Comparison of ENCODE assay signal across 15 cellular contexts in the genomic region with DNA sequence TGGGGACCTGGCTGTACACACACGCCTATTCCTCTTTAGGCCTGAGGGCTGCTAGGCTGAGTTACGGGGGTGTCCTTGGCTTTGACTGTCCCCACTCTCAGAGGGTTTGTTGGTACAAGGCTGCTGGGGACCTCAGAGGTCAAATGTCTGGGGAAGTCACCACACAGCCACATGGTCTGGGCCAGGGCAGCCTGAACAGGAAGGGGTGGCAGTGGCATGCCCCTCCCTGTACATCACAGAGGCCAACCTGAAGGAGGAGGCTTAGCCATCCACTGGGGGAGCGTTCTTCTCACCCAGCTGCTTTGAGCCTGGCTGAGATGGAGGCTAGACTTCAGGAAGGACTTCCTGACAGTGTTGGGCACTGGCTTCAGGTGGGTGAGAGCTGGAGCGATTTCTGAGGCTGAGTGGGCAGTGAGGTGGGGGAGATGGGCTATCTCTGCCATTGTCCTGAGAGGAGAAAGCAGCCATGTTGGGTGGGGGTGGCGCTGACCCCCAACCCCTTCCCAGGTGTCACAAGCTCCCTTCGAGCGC. TPM values are rescaled to one million over a fixed set of nuclear protein-coding genes. Genes with fewer than 3 reads are reported as not detected.
DNase-seq lines count a peak whose midpoint lies in the region; ATAC-seq, FAIRE-seq and TF ChIP-seq lines count a peak whose summit lies in the region.
"Had no signal": no experiment of that assay in that cellular context is flagged by ENCODE, and none has a peak within 500 bp of the region (broad histone marks: within the 10 kb centered on the region; RNA-seq: fewer than 3 reads in every experiment).

No MANE protein-coding gene starts in this region.

- H2BK15ac ChIP-seq in mesendoderm (replicated peaks; ENCODE audit: low read depth) = no peak overlapping the region

- H2BK120ac ChIP-seq in mesendoderm (ENCODE audit: low read depth, low read length) = no peak overlapping the region

- POLR2A ChIA-PET in MCF 10A (lab: Yijun Ruan, JAX) = interaction anchor here (0.6 kb wide), 1 partner anchor 34 kb away, joined by 3 read pairs; no protein-coding TSS in a partner anchor

- no peak overlapping the region for H3K18ac ChIP-seq in mesendoderm (ENCODE audit: low read length)

- H3K4me2 ChIP-seq in astrocyte (ENCODE audit: low read length) (no peak overlapping the region), mesendoderm (ENCODE audit: low read length) (no peak overlapping the region)

- no peak for FAIRE-seq in astrocyte (lab: Jason Lieb, UNC)
- FAIRE-seq: A204.1, keratinocyte had no signal

- peaks cover 6% of the 10 kb centered on the region for H3K4me1 Mint-ChIP-seq in MCF 10A (ENCODE audit: insufficient read depth, unreplicated experiment)
- peaks cover 48% of the 10 kb centered on the region for H3K4me1 Mint-ChIP-seq in astrocyte (ENCODE audit: low read depth, unreplicated experiment)
- peaks cover 36% of the 10 kb centered on the region for H3K4me1 Mint-ChIP-seq in type B pancreatic cell (ENCODE audit: unreplicated experiment)

- no TSS peak for BruUV-seq in MCF 10A (replicated peaks; lab: Mats Ljungman, UMichigan)

- no CpG with 5 or more reads among the region's 7 CpGs for WGBS in mesendoderm (ENCODE audit: extremely low coverage, insufficient coverage, low lambda C conversion rate)

- no peak overlapping the region for H2BK5ac ChIP-seq in mesendoderm (ENCODE audit: low read length)

- H3K4me1 ChIP-seq in breast epithelium (peaks cover 1% of the 10 kb centered on the region in 2 donors), astrocyte (ENCODE audit: insufficient read depth, low read length) (peaks cover 48% of the 10 kb centered on the region), mesendoderm (ENCODE audit: control insufficient read depth, low read depth, low read length) (peaks cover 20% of the 10 kb centered on the region)

- H4K5ac ChIP-seq in mesendoderm (ENCODE audit: low read length) = no peak overlapping the region

- H3K9ac ChIP-seq in astrocyte (ENCODE audit: low read length) = peak overlapping the region; percentile 29
- H3K9ac ChIP-seq in mesendoderm (ENCODE audit: low read length) = peak overlapping the region; percentile 12

- H4K20me1 ChIP-seq in astrocyte (ENCODE audit: insufficient read depth, low read length) = peaks cover 47% of the 10 kb centered on the region

- no peak overlapping the region for H3K4ac ChIP-seq in mesendoderm (ENCODE audit: low read depth, low read length)

- H3K9me3 ChIP-seq in breast epithelium (no peaks in the 10 kb centered on the region), astrocyte (ENCODE audit: insufficient read depth, low read depth, low read length) (no peaks in the 10 kb centered on the region)
- H3K9me3 ChIP-seq: thyroid gland had no signal

- no peak for ATAC-seq in GM18511 (IDR thresholded peaks at IDR 0.05; ENCODE audit: unreplicated experiment)

- H3K36me3 Mint-ChIP-seq in MCF 10A (ENCODE audit: insufficient read depth, unreplicated experiment) = peaks cover 24% of the 10 kb centered on the region
- peaks cover 30% of the 10 kb centered on the region for H3K36me3 Mint-ChIP-seq in astrocyte (ENCODE audit: low read depth, unreplicated experiment)
- H3K36me3 Mint-ChIP-seq in type B pancreatic cell = peaks cover 15% of the 10 kb centered on the region

- no peak overlapping the region for H2AK5ac ChIP-seq in mesendoderm (ENCODE audit: low read length)

- no peak overlapping the region for H3K23ac ChIP-seq in mesendoderm (ENCODE audit: low read length)

- no peak overlapping the region for H4K8ac ChIP-seq in mesendoderm (ENCODE audit: low read depth, low read length)

- H3K79me1 ChIP-seq in mesendoderm (ENCODE audit: low read length) = peaks cover 27% of the 10 kb centered on the region

- H3K27ac ChIP-seq in breast epithelium = peak overlapping the region; percentile 77 to 78
- H3K27ac ChIP-seq in astrocyte (ENCODE audit: low read depth, low read length) = no peak overlapping the region
- no peak overlapping the region for H3K27ac ChIP-seq in mesendoderm (ENCODE audit: low read depth, low read length)

- no peak overlapping the region for H3K4me3 Mint-ChIP-seq in MCF 10A (ENCODE audit: unreplicated experiment)
- peak overlapping the region; percentile 29 for H3K4me3 Mint-ChIP-seq in astrocyte (ENCODE audit: unreplicated experiment)
- no peak overlapping the region for H3K4me3 Mint-ChIP-seq in type B pancreatic cell

- H3K9me3 Mint-ChIP-seq in MCF 10A (ENCODE audit: unreplicated experiment) (no peaks in the 10 kb centered on the region), astrocyte (ENCODE audit: unreplicated experiment) (no peaks in the 10 kb centered on the region), type B pancreatic cell (no peaks in the 10 kb centered on the region)

- TF ChIP-seq CTCF in breast epithelium (IDR thresholded peaks at IDR 0.05) (no peak), MCF 10A (IDR thresholded peaks at IDR 0.05; ENCODE audit: unreplicated experiment) (no peak), astrocyte (IDR thresholded peaks at IDR 0.05; ENCODE audit: insufficient read depth, low read depth, low read length) (no peak), type B pancreatic cell (conservative IDR thresholded peaks at IDR 0.05) (no peak)

- no peak overlapping the region for H3K56ac ChIP-seq in mesendoderm (ENCODE audit: low read length)

- H3K27me3 Mint-ChIP-seq in MCF 10A (ENCODE audit: insufficient read depth, unreplicated experiment) (no peaks in the 10 kb centered on the region), astrocyte (ENCODE audit: low read depth, unreplicated experiment) (no peaks in the 10 kb centered on the region), type B pancreatic cell (no peaks in the 10 kb centered on the region)

- H3K79me2 ChIP-seq in astrocyte (ENCODE audit: insufficient read depth, low read length) (peaks cover 44% of the 10 kb centered on the region), mesendoderm (ENCODE audit: control insufficient read depth, insufficient read depth, low read length) (peaks cover 12% of the 10 kb centered on the region)

- CTCF ChIA-PET in MCF 10A (lab: Yijun Ruan, JAX) = interaction anchor here (0.5 to 2.4 kb wide), 3 partner anchors 35 to 62 kb away, joined by 3 to 15 read pairs (median 3); no protein-coding TSS in a partner anchor

- H3K27ac Mint-ChIP-seq in MCF 10A (ENCODE audit: low read depth, unreplicated experiment) (no peak overlapping the region), astrocyte (ENCODE audit: unreplicated experiment) (peak overlapping the region; percentile 34), type B pancreatic cell (peak overlapping the region; percentile 23)

- DNase-seq in breast epithelium (ENCODE audit: low spot score in 2 of 2) (no peak), MCF 10A (ENCODE audit: unreplicated experiment) (no peak), astrocyte (ENCODE audit: low read depth) (no peak), mesendoderm (no peak), type B pancreatic cell (ENCODE audit: extremely low spot score, unreplicated experiment) (no peak), OCI-M2 (lab: John Stamatoyannopoulos, UW; ENCODE audit: unreplicated experiment) (no peak), AML-193 (lab: John Stamatoyannopoulos, UW) (no peak)
- DNase-seq: foreskin fibroblast, NCI-H1048, NCI-H510A, T-helper 9 cell, thyroid gland had no signal

- H3K4me3 ChIP-seq in breast epithelium = peak overlapping the region in 1 of 3 donors; percentile 0
- H3K4me3 ChIP-seq in astrocyte (ENCODE audit: insufficient read depth, low read depth, low read length) = no peak overlapping the region
- H3K4me3 ChIP-seq in mesendoderm (ENCODE audit: low read length) = no peak overlapping the region
- H3K4me3 ChIP-seq: thyroid gland had no signal

- H2AFZ ChIP-seq in astrocyte (ENCODE audit: low read depth, low read length) = no peak overlapping the region

- no peaks in the 10 kb centered on the region for H3K27me3 ChIP-seq in breast epithelium
- H3K27me3 ChIP-seq in astrocyte (ENCODE audit: insufficient read depth, low read length) = no peaks in the 10 kb centered on the region
- no peaks in the 10 kb centered on the region for H3K27me3 ChIP-seq in mesendoderm (ENCODE audit: insufficient read depth, low read length, poor library complexity)
- H3K27me3 ChIP-seq: thyroid gland had no signal

- intact Hi-C loops in breast epithelium (cut with DNase I; ENCODE audit: low total_unique reads) = no loop called here
- intact Hi-C loops in MCF 10A (cut with micrococcal nuclease) = no loop called here

- no peak for TF ChIP-seq POLR2A in breast epithelium (IDR thresholded peaks at IDR 0.05)

- H3K36me3 ChIP-seq in breast epithelium (no peaks in the 10 kb centered on the region), astrocyte (ENCODE audit: insufficient read depth, low read length) (peaks cover 5% of the 10 kb centered on the region), mesendoderm (ENCODE audit: control insufficient read depth, insufficient read depth, low read length) (peaks cover 11% of the 10 kb centered on the region)

RNA-seq across cellular contexts. Expression of gene CXXC5, which starts 36.3 kb away (rescaled TPM):
- total RNA-seq in breast epithelium = 10 to 100 TPM; 33.9 to 66.9 (median 38.3) TPM
- 7.8 and 10.9 TPM in 2 replicates for total RNA-seq in MCF 10A (2022)
- total RNA-seq in astrocyte = 151 and 185 TPM in 2 replicates
- polyA plus RNA-seq in mesendoderm (2013, experiment 1 of 2) = 90.1 TPM
- 88.3 TPM for polyA plus RNA-seq in mesendoderm (2013, experiment 2 of 2)
- total RNA-seq in type B pancreatic cell (ENCODE audit: low replicate concordance) = 46.7 and 58.6 TPM in 2 replicates

Comparison
In these comparisons a context has a peak if more than half of its experiments do, and no peak if none do; other contexts are left out.
1. H3K27ac ChIP-seq: peak in breast epithelium (2 of 2); none in astrocyte (single experiment) and mesendoderm (single experiment).